ENCODE assay signal across 1 cellular context in the genomic region with DNA sequence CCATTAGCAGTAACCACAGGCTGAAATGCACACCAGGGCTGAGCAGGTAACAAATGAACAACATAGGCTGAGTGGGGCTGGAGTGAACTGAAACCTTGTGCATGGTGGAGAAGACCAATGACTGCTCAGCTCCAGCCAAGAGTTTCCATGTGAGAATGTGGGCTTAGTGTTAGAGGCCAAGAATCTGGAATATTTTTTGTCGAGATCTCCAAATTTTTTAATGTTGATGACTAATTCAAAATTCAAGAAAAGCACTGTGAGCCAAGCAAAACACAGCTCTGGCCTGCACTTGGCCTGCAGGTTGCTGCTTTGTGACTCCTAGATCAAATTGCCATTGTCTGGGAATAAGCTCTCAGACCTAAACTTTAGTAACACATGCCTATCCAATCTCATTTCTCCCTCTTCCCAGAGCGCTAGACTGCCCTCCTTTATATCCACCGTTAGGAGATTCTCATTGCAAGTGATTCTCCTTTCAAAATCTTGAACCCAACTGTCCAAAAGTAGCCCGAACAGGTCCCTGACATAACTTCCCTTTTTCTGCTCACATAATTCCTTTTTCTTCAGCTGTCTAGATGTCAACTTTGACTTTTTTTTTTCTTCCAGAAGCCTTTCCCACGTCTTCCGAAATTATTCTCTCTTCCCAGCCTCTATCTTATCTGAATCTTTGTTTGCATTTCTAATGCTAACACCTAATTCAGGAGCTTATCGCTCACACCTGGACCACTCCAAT.
TF ChIP-seq lines count a peak whose summit lies in the region.

No MANE protein-coding gene starts in this region.

TF ChIP-seq in WTC11, 78 proteins besides CTCF, POLR2A, EP300 and RAD21 (continued from another document):
- TF ChIP-seq NR1H2 (CRISPR knock-in tag; IDR thresholded peaks at IDR 0.05) (no peak), ZNF138 (CRISPR knock-in tag; conservative IDR thresholded peaks at IDR 0.05) (no peak), CREM (CRISPR knock-in tag; IDR thresholded peaks at IDR 0.05) (no peak), JUN (CRISPR knock-in tag; IDR thresholded peaks at IDR 0.05) (no peak), TEAD4 (CRISPR knock-in tag; IDR thresholded peaks at IDR 0.05) (no peak), SP1 (CRISPR knock-in tag; conservative IDR thresholded peaks at IDR 0.05) (no peak), ZNF423 (CRISPR knock-in tag; IDR thresholded peaks at IDR 0.05) (no peak), NFATC4 (CRISPR knock-in tag; IDR thresholded peaks at IDR 0.05) (no peak)
- TF ChIP-seq, protein P1, sequence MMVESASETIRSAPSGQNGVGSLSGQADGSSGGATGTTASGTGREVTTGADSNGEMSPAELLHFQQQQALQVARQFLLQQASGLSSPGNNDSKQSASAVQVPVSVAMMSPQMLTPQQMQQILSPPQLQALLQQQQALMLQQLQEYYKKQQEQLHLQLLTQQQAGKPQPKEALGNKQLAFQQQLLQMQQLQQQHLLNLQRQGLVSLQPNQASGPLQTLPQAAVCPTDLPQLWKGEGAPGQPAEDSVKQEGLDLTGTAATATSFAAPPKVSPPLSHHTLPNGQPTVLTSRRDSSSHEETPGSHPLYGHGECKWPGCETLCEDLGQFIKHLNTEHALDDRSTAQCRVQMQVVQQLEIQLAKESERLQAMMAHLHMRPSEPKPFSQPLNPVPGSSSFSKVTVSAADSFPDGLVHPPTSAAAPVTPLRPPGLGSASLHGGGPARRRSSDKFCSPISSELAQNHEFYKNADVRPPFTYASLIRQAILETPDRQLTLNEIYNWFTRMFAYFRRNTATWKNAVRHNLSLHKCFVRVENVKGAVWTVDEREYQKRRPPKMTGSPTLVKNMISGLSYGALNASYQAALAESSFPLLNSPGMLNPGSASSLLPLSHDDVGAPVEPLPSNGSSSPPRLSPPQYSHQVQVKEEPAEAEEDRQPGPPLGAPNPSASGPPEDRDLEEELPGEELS (CRISPR knock-in tag; IDR thresholded peaks at IDR 0.05), result no peak
- TF ChIP-seq, protein P2, sequence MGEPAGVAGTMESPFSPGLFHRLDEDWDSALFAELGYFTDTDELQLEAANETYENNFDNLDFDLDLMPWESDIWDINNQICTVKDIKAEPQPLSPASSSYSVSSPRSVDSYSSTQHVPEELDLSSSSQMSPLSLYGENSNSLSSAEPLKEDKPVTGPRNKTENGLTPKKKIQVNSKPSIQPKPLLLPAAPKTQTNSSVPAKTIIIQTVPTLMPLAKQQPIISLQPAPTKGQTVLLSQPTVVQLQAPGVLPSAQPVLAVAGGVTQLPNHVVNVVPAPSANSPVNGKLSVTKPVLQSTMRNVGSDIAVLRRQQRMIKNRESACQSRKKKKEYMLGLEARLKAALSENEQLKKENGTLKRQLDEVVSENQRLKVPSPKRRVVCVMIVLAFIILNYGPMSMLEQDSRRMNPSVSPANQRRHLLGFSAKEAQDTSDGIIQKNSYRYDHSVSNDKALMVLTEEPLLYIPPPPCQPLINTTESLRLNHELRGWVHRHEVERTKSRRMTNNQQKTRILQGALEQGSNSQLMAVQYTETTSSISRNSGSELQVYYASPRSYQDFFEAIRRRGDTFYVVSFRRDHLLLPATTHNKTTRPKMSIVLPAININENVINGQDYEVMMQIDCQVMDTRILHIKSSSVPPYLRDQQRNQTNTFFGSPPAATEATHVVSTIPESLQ (CRISPR knock-in tag; IDR thresholded peaks at IDR 0.05), result no peak
- TF ChIP-seq, protein P3, sequence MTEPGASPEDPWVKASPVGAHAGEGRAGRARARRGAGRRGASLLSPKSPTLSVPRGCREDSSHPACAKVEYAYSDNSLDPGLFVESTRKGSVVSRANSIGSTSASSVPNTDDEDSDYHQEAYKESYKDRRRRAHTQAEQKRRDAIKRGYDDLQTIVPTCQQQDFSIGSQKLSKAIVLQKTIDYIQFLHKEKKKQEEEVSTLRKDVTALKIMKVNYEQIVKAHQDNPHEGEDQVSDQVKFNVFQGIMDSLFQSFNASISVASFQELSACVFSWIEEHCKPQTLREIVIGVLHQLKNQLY (CRISPR knock-in tag; IDR thresholded peaks at IDR 0.05), result no peak
- TF ChIP-seq, protein P4, sequence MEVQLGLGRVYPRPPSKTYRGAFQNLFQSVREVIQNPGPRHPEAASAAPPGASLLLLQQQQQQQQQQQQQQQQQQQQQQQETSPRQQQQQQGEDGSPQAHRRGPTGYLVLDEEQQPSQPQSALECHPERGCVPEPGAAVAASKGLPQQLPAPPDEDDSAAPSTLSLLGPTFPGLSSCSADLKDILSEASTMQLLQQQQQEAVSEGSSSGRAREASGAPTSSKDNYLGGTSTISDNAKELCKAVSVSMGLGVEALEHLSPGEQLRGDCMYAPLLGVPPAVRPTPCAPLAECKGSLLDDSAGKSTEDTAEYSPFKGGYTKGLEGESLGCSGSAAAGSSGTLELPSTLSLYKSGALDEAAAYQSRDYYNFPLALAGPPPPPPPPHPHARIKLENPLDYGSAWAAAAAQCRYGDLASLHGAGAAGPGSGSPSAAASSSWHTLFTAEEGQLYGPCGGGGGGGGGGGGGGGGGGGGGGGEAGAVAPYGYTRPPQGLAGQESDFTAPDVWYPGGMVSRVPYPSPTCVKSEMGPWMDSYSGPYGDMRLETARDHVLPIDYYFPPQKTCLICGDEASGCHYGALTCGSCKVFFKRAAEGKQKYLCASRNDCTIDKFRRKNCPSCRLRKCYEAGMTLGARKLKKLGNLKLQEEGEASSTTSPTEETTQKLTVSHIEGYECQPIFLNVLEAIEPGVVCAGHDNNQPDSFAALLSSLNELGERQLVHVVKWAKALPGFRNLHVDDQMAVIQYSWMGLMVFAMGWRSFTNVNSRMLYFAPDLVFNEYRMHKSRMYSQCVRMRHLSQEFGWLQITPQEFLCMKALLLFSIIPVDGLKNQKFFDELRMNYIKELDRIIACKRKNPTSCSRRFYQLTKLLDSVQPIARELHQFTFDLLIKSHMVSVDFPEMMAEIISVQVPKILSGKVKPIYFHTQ (CRISPR knock-in tag; IDR thresholded peaks at IDR 0.05), result no peak
